Comparison of ENCODE assay signal across 2 cellular contexts in the genomic region with DNA sequence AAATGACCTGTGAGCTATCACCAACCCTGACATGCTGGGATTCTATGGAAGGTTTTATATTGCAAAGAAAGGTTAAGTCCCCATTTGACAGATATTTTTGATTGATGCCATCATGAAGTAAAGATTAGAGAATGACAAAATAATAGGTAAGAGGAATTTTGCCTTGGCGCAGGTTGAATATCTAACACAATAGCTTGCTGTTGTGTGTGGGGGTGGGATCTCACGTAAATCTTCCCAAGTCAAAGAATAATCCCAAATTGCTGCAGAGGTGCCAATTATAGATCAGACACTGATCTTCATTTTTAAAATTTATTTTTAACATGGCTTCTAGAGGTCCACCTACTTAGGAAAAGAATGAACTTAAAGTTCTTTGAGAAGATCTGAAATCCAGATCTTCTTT.
"Had no signal": no experiment of that assay in that cellular context is flagged by ENCODE, and none has a peak within 500 bp of the region (broad histone marks: within the 10 kb centered on the region; RNA-seq: fewer than 3 reads in every experiment).

No MANE protein-coding gene starts in this region.

- DNase-seq: IMR-90, KBM-7 had no signal
